Comparison of ENCODE assay signal across 10 cellular contexts in genomic region chr20:44692932-44693476, GRCh38. TPM values are rescaled to one million over a fixed set of nuclear protein-coding genes. Genes with fewer than 3 reads are reported as not detected.
DNase-seq lines count a peak whose midpoint lies in the region; ATAC-seq, FAIRE-seq and TF ChIP-seq lines count a peak whose summit lies in the region.
"Had no signal": no experiment of that assay in that cellular context is flagged by ENCODE, and none has a peak within 500 bp of the region (broad histone marks: within the 10 kb centered on the region; RNA-seq: fewer than 3 reads in every experiment).

No MANE protein-coding gene starts in this region.

- 8% methylated on average over 7 of the region's 7 CpGs for WGBS in A549 (ENCODE audit: missing lambda C conversion rate)
- 44 to 61% methylated on average over 7 of the region's 7 CpGs for WGBS in lung, 2 donors

- intact Hi-C loops in endothelial cell of umbilical vein (cut with micrococcal nuclease): loop anchor here (1.0 to 2.0 kb wide), 4 partner anchors 37 to 482 kb away; partner anchors contain the start of genes OSER1 and YWHAB
- intact Hi-C loops in CD8-positive, alpha-beta T cell (cut with DNase I, micrococcal nuclease): no loop called here

- no peaks in the 10 kb centered on the region for H3K27me3 Mint-ChIP-seq in CD8-positive, alpha-beta T cell (ENCODE audit: low read depth)

- CTCF ChIA-PET in A549 (lab: Yijun Ruan, JAX) (interaction anchor here (0.7 to 6.3 kb wide), 10 partner anchors 9 to 174 kb away, joined by 3 to 110 read pairs (median 5); partner anchors contain the start of gene CCN5), endothelial cell of umbilical vein (lab: Charles Lee) (interaction anchor here (0.8 to 5.0 kb wide), 5 partner anchors 10 to 195 kb away, joined by 3 to 30 read pairs (median 7); no protein-coding TSS in a partner anchor)
- CTCF ChIA-PET in CD8-positive, alpha-beta T cell (lab: Charles Lee): interaction anchor here (4.1 kb wide), 1 partner anchor 9 kb away, joined by 24 read pairs; no protein-coding TSS in a partner anchor

- H3K4me1 Mint-ChIP-seq in CD8-positive, alpha-beta T cell (ENCODE audit: low read depth): no peaks in the 10 kb centered on the region

- H3K4me2 ChIP-seq in A549 (peak overlapping the region; percentile 62), endothelial cell of umbilical vein (ENCODE audit: insufficient read depth, low read length) (peak overlapping the region; percentile 35)
- H3K4me2 ChIP-seq: BLaER1 had no signal

- H3K36me3 Mint-ChIP-seq in CD8-positive, alpha-beta T cell: no peaks in the 10 kb centered on the region

- H3K4me3 ChIP-seq in A549: no peak overlapping the region
- no peak overlapping the region for H3K4me3 ChIP-seq in endothelial cell of umbilical vein (replicated peaks in 1 of 3; ENCODE audit: insufficient read depth in 1 of 3, low read depth in 1 of 3, low read length in 3 of 3)
- H3K4me3 ChIP-seq in lung: no peak overlapping the region
- no peak overlapping the region for H3K4me3 ChIP-seq in CD8-positive, alpha-beta T cell (ENCODE audit: low read depth, low read length)
- H3K4me3 ChIP-seq: BLaER1 had no signal

- TF ChIP-seq CTCF in A549 (IDR thresholded peaks at IDR 0.05) (0 out of 3 replicates have a peak, but pooled peaks have one; percentile 8), endothelial cell of umbilical vein (IDR thresholded peaks at IDR 0.05; ENCODE audit: extremely low read depth in 1 of 2, insufficient read depth in 1 of 2, low read depth in 1 of 2, low read length in 2 of 2) (no peak), lung (IDR thresholded peaks at IDR 0.05; ENCODE audit: control extremely low read depth, extremely low read depth) (no peak)
- no peak for TF ChIP-seq CTCF in CD8-positive, alpha-beta T cell (IDR thresholded peaks at IDR 0.05)

- TF ChIP-seq RAD21 in A549 (conservative IDR thresholded peaks at IDR 0.05 in 1 of 2, IDR thresholded peaks at IDR 0.05 in 1 of 2): peak; percentile 37 to 58

- H3K27ac Mint-ChIP-seq in CD8-positive, alpha-beta T cell: no peak overlapping the region
- H3K27ac Mint-ChIP-seq: activated T-helper 2 cell treated with anti-CD3 and anti-CD28 coated beads, Interferon-gamma antibody, Interleukin-2, Interleukin-4, amounts not matched to agents 10 μg/mL and 5 μg/mL and 100 μg/mL, durations not matched to agents 14 hours and 24 hours and 36 hours had no signal

- no peaks in the 10 kb centered on the region for H4K20me1 ChIP-seq in endothelial cell of umbilical vein (replicated peaks; ENCODE audit: control insufficient read depth, extremely low read depth, insufficient read depth, low read length)
- H4K20me1 ChIP-seq: BLaER1 had no signal

- dilution Hi-C loops in endothelial cell of umbilical vein (cut with MboI; ENCODE audit: extremely low pct_ligation_motif_present, low sequenced_read_pairs): no loop called here

- DNase-seq in A549 (ENCODE audit: low read depth in 1 of 2, low spot score in 1 of 2) (peak; percentile 92 to 96), NCI-H460 (ENCODE audit: extremely low read depth, low read depth) (peak; percentile 87), endothelial cell of umbilical vein (ENCODE audit: low read depth, low spot score) (peak; percentile 98), lung (ENCODE audit: low spot score) (peak; percentile 62), COR-L47 (lab: John Stamatoyannopoulos, UW) (no peak), NCI-H2081 (lab: John Stamatoyannopoulos, UW) (no peak)
- DNase-seq in CD8-positive, alpha-beta T cell: no peak

- H3K79me2 ChIP-seq in endothelial cell of umbilical vein (ENCODE audit: control insufficient read depth, insufficient read depth, low read length): no peaks in the 10 kb centered on the region

- H3K9me3 Mint-ChIP-seq in CD8-positive, alpha-beta T cell: peaks cover 3% of the 10 kb centered on the region

- ATAC-seq in A549 (peak; percentile 93 to 95), lung (ENCODE audit: insufficient read depth, low FRiP score) (peak; percentile 82), HG02981 (IDR thresholded peaks at IDR 0.05; ENCODE audit: unreplicated experiment) (no peak)
- ATAC-seq in CD8-positive, alpha-beta T cell: no peak

- no peaks in the 10 kb centered on the region for H3K9me1 ChIP-seq in endothelial cell of umbilical vein (replicated peaks; ENCODE audit: control insufficient read depth, extremely low read depth, insufficient read depth, low read length)

- no peak overlapping the region for H3K4me3 Mint-ChIP-seq in CD8-positive, alpha-beta T cell

- no peak for FAIRE-seq in A549 (lab: Jason Lieb, UNC)
- FAIRE-seq in endothelial cell of umbilical vein (lab: Jason Lieb, UNC): peak; percentile 99

- peak; percentile 86 to 95; a peak in 4 of 5 replicates for TF ChIP-seq EP300 in A549 (IDR thresholded peaks at IDR 0.05)

- H3K27ac ChIP-seq in A549 (peak overlapping the region; percentile 86 to 89), endothelial cell of umbilical vein (ENCODE audit: insufficient read depth, low read depth, low read length) (peak overlapping the region; percentile 93), lung (ENCODE audit: low read depth in 1 of 2, low read length in 1 of 2) (peak overlapping the region; percentile 81 to 92)
- H3K27ac ChIP-seq in CD8-positive, alpha-beta T cell (ENCODE audit: low read depth, low read length): no peak overlapping the region
- H3K27ac ChIP-seq: BLaER1 had no signal

- H3K27me3 ChIP-seq in endothelial cell of umbilical vein (ENCODE audit: control insufficient read depth in 2 of 2, insufficient read depth in 2 of 2, low read length in 2 of 2): no peaks in the 10 kb centered on the region
- H3K27me3 ChIP-seq in lung (ENCODE audit: control insufficient read depth, insufficient read depth): no peaks in the 10 kb centered on the region
- no peaks in the 10 kb centered on the region for H3K27me3 ChIP-seq in CD8-positive, alpha-beta T cell (ENCODE audit: insufficient read depth, low read length)
- H3K27me3 ChIP-seq: BLaER1 had no signal

- peaks cover 41% of the 10 kb centered on the region for H3K4me1 ChIP-seq in A549
- H3K4me1 ChIP-seq in endothelial cell of umbilical vein (ENCODE audit: control insufficient read depth, extremely low read depth, insufficient read depth, low read length): peaks cover 33% of the 10 kb centered on the region
- H3K4me1 ChIP-seq in lung (ENCODE audit: control insufficient read depth in 2 of 2, insufficient read depth in 2 of 2, low read length in 2 of 2): peaks cover 10% of the 10 kb centered on the region in 2 donors
- no peaks in the 10 kb centered on the region for H3K4me1 ChIP-seq in CD8-positive, alpha-beta T cell (ENCODE audit: insufficient read depth, low read length)

- TF ChIP-seq POLR2A in A549 (IDR thresholded peaks at IDR 0.05; ENCODE audit: low read length): no peak
- no peak for TF ChIP-seq POLR2A in endothelial cell of umbilical vein (IDR thresholded peaks at IDR 0.05; ENCODE audit: low read depth, low read length)

- no peaks in the 10 kb centered on the region for H3K36me3 ChIP-seq in endothelial cell of umbilical vein (ENCODE audit: control insufficient read depth in 2 of 2, extremely low read depth in 1 of 2, insufficient read depth in 2 of 2, low read length in 2 of 2)
- no peaks in the 10 kb centered on the region for H3K36me3 ChIP-seq in lung (ENCODE audit: control insufficient read depth in 2 of 2, insufficient read depth in 2 of 2, low read length in 2 of 2)
- H3K36me3 ChIP-seq in CD8-positive, alpha-beta T cell (ENCODE audit: insufficient read depth, low read length): no peaks in the 10 kb centered on the region
- H3K36me3 ChIP-seq: BLaER1 had no signal

- H3K9me3 ChIP-seq in A549 (peaks cover 12% of the 10 kb centered on the region), endothelial cell of umbilical vein (replicated peaks; ENCODE audit: control insufficient read depth, insufficient read depth, low read length) (peaks cover 4% of the 10 kb centered on the region), lung (ENCODE audit: control insufficient read depth in 2 of 2, insufficient read depth in 1 of 2, low read length in 1 of 2) (no peaks in the 10 kb centered on the region)
- no peaks in the 10 kb centered on the region for H3K9me3 ChIP-seq in CD8-positive, alpha-beta T cell (ENCODE audit: low read length)
- H3K9me3 ChIP-seq: BLaER1 had no signal

- peak overlapping the region; percentile 26 for H2AFZ ChIP-seq in endothelial cell of umbilical vein (ENCODE audit: low read depth, low read length)

- POLR2A ChIA-PET in A549 (lab: Yijun Ruan, JAX): interaction anchor here (1.9 to 2.0 kb wide), 3 partner anchors 22 to 36 kb away, joined by 4 to 14 read pairs (median 4); partner anchors contain the start of gene CCN5
- POLR2A ChIA-PET in endothelial cell of umbilical vein (lab: Charles Lee): interaction anchor here (0.5 to 1.4 kb wide), 2 partner anchors 10 to 28 kb away, joined by 3 to 7 read pairs; no protein-coding TSS in a partner anchor
- POLR2A ChIA-PET in CD8-positive, alpha-beta T cell (lab: Charles Lee): no interaction called here

- no TSS peak for BruUV-seq in endothelial cell of umbilical vein (replicated peaks; lab: Mats Ljungman, UMichigan)

- peak overlapping the region; percentile 51 for H3K9ac ChIP-seq in endothelial cell of umbilical vein (replicated peaks; ENCODE audit: extremely low read depth, insufficient read depth, low read length)
- H3K9ac ChIP-seq: BLaER1 had no signal

RNA-seq across cellular contexts. Expression of gene CCN5, which starts 22.2 kb away (rescaled TPM):
- polyA plus RNA-seq in A549 (2011; rRNA removed): 9.9 and 10.1 TPM in 2 replicates
- 32.0 and 52.5 TPM in 2 replicates for polyA plus RNA-seq in A549 (2012; cell fraction: cytosol; rRNA removed)
- 59.4 and 69.8 TPM in 2 replicates for polyA plus RNA-seq in A549 (2012; cell fraction: nucleus; rRNA removed)
- 11.1 to 13.9 TPM (median 12.3 TPM) in 3 replicates for polyA plus RNA-seq in A549 (2017; fragmentation: RNase III; extraction: RNeasy Plus Mini Kit Qiagen cat#74134 plus additional on column Dnase treatment)
- 4.5 and 6.9 TPM in 2 replicates for polyA minus RNA-seq in A549 (2011; rRNA and poly(A)+ RNA removed)
- total RNA-seq in NCI-H460 (2014; rRNA removed; shearing (Covaris generic)): 5.3 and 8.1 TPM in 2 replicates
- polyA plus RNA-seq in NCI-H460 (2014; cell fraction: nucleus; rRNA removed): 28.6 and 38.0 TPM in 2 replicates
- total RNA-seq in endothelial cell of umbilical vein: not detected in 2 replicates
- 0.03 and 0.14 TPM in 2 replicates for polyA plus RNA-seq in endothelial cell of umbilical vein
- polyA plus RNA-seq in endothelial cell of umbilical vein (2011; cell fraction: cytosol; rRNA removed): 0.04 TPM in 1 of 2 replicates, not detected in the other
- polyA plus RNA-seq in endothelial cell of umbilical vein (2011; cell fraction: nucleus; rRNA removed): 0.09 TPM in 1 of 2 replicates, not detected in the other
- polyA plus RNA-seq in endothelial cell of umbilical vein (2012): not detected in 2 replicates
- polyA minus RNA-seq in endothelial cell of umbilical vein: 0.23 TPM in 1 of 2 replicates, not detected in the other
- 41.1 TPM for polyA minus RNA-seq in endothelial cell of umbilical vein (2011; cell fraction: cytosol; rRNA and poly(A)+ RNA removed)
- 0.96 and 2.1 TPM in 2 replicates for polyA minus RNA-seq in endothelial cell of umbilical vein (2011; cell fraction: nucleus; rRNA and poly(A)+ RNA removed)
- 10 to 100 TPM in 1 of 2 donors, under 1 TPM in 1; 0.23 to 44.8 TPM for total RNA-seq in lung
- 10 to 100 TPM; 24.1 to 92.1 TPM for polyA plus RNA-seq in lung
- not detected for total RNA-seq in CD8-positive, alpha-beta T cell
- total RNA-seq: activated T-helper 2 cell treated with anti-CD3 and anti-CD28 coated beads, Interferon-gamma antibody, Interleukin-2, Interleukin-4, amounts not matched to agents 10 μg/mL and 5 μg/mL and 100 μg/mL, durations not matched to agents 14 hours and 24 hours and 36 hours had no signal

RNA-seq across cellular contexts. Expression of gene ADA, which starts 41.5 kb away (rescaled TPM):
- polyA plus RNA-seq in A549 (2011; rRNA removed) (46.7 and 48.1 TPM in 2 replicates), A549 (2017; fragmentation: RNase III; extraction: RNeasy Plus Mini Kit Qiagen cat#74134 plus additional on column Dnase treatment) (34.5 to 37.5 TPM (median 36.9 TPM) in 3 replicates), endothelial cell of umbilical vein (29.8 and 33.1 TPM in 2 replicates), lung (10 to 100 TPM in 1 of 2 donors, 1 to 10 TPM in 1; 4.2 to 55.2 TPM)
- polyA plus RNA-seq in A549 (2012; cell fraction: cytosol; rRNA removed): 72.5 and 87.8 TPM in 2 replicates
- polyA plus RNA-seq in A549 (2012; cell fraction: nucleus; rRNA removed): 107 and 110 TPM in 2 replicates
- polyA minus RNA-seq in A549 (2011; rRNA and poly(A)+ RNA removed): 41.1 and 43.0 TPM in 2 replicates
- total RNA-seq in NCI-H460 (2014; rRNA removed; shearing (Covaris generic)): 5.2 and 7.2 TPM in 2 replicates
- 18.8 TPM in 2 replicates for polyA plus RNA-seq in NCI-H460 (2014; cell fraction: nucleus; rRNA removed)
- total RNA-seq in endothelial cell of umbilical vein (26.3 and 33.2 TPM in 2 replicates), lung (1 to 10 TPM; 6.2 to 9.8 TPM)
- 25.8 and 29.4 TPM in 2 replicates for polyA plus RNA-seq in endothelial cell of umbilical vein (2011; cell fraction: cytosol; rRNA removed)
- 49.2 and 50.3 TPM in 2 replicates for polyA plus RNA-seq in endothelial cell of umbilical vein (2011; cell fraction: nucleus; rRNA removed)
- 23.0 and 30.6 TPM in 2 replicates for polyA plus RNA-seq in endothelial cell of umbilical vein (2012)
- 23.0 and 24.0 TPM in 2 replicates for polyA minus RNA-seq in endothelial cell of umbilical vein
- 9.2 TPM for polyA minus RNA-seq in endothelial cell of umbilical vein (2011; cell fraction: cytosol; rRNA and poly(A)+ RNA removed)
- polyA minus RNA-seq in endothelial cell of umbilical vein (2011; cell fraction: nucleus; rRNA and poly(A)+ RNA removed): 9.7 and 13.6 TPM in 2 replicates
- 10 to 100 TPM; 27.9 to 30.2 TPM for total RNA-seq in CD8-positive, alpha-beta T cell

RNA-seq across cellular contexts. Expression of gene KCNK15, which starts 52.7 kb away (rescaled TPM):
- 0.33 and 0.49 TPM in 2 replicates for polyA plus RNA-seq in A549 (2011; rRNA removed)
- polyA plus RNA-seq in A549 (2012; cell fraction: cytosol; rRNA removed): 0.73 and 1.3 TPM in 2 replicates
- polyA plus RNA-seq in A549 (2012; cell fraction: nucleus; rRNA removed): 0.76 and 0.90 TPM in 2 replicates
- 0.41 to 0.67 TPM (median 0.43 TPM) in 3 replicates for polyA plus RNA-seq in A549 (2017; fragmentation: RNase III; extraction: RNeasy Plus Mini Kit Qiagen cat#74134 plus additional on column Dnase treatment)
- 0.58 and 0.66 TPM in 2 replicates for polyA minus RNA-seq in A549 (2011; rRNA and poly(A)+ RNA removed)
- total RNA-seq in NCI-H460 (2014; rRNA removed; shearing (Covaris generic)): 1.0 and 1.2 TPM in 2 replicates
- polyA plus RNA-seq in NCI-H460 (2014; cell fraction: nucleus; rRNA removed): 0.68 TPM in 2 replicates
- not detected in 2 replicates for total RNA-seq in endothelial cell of umbilical vein
- polyA plus RNA-seq in endothelial cell of umbilical vein: 0.05 and 0.06 TPM in 2 replicates
- not detected in 2 replicates for polyA plus RNA-seq in endothelial cell of umbilical vein (2011; cell fraction: cytosol; rRNA removed)
- polyA plus RNA-seq in endothelial cell of umbilical vein (2011; cell fraction: nucleus; rRNA removed): not detected in 2 replicates
- not detected in 2 replicates for polyA plus RNA-seq in endothelial cell of umbilical vein (2012)
- not detected in 2 replicates for polyA minus RNA-seq in endothelial cell of umbilical vein
- 21.4 TPM for polyA minus RNA-seq in endothelial cell of umbilical vein (2011; cell fraction: cytosol; rRNA and poly(A)+ RNA removed)
- polyA minus RNA-seq in endothelial cell of umbilical vein (2011; cell fraction: nucleus; rRNA and poly(A)+ RNA removed): 0.14 TPM in 1 of 2 replicates, not detected in the other
- total RNA-seq in lung: 1 to 10 TPM in 1 of 2 donors, under 1 TPM in 1; 0.48 to 2.6 TPM
- 1 to 10 TPM in 1 of 2 donors, under 1 TPM in 1; 0.81 to 1.5 TPM for polyA plus RNA-seq in lung
- not detected for total RNA-seq in CD8-positive, alpha-beta T cell

Comparison
In these comparisons a context has a peak if more than half of its experiments do, and no peak if none do; other contexts are left out.
1. ATAC-seq: peak in A549 (2 of 2) and lung (single experiment); none in CD8-positive, alpha-beta T cell (single experiment) and HG02981 (single experiment).
2. DNase-seq: peak in A549 (2 of 2), NCI-H460 (single experiment), endothelial cell of umbilical vein (single experiment) and lung (single experiment); none in COR-L47 (single experiment), CD8-positive, alpha-beta T cell (0 of 7) and NCI-H2081 (0 of 2).